15 cellular contexts compared by ENCODE assay signal in the genomic region with DNA sequence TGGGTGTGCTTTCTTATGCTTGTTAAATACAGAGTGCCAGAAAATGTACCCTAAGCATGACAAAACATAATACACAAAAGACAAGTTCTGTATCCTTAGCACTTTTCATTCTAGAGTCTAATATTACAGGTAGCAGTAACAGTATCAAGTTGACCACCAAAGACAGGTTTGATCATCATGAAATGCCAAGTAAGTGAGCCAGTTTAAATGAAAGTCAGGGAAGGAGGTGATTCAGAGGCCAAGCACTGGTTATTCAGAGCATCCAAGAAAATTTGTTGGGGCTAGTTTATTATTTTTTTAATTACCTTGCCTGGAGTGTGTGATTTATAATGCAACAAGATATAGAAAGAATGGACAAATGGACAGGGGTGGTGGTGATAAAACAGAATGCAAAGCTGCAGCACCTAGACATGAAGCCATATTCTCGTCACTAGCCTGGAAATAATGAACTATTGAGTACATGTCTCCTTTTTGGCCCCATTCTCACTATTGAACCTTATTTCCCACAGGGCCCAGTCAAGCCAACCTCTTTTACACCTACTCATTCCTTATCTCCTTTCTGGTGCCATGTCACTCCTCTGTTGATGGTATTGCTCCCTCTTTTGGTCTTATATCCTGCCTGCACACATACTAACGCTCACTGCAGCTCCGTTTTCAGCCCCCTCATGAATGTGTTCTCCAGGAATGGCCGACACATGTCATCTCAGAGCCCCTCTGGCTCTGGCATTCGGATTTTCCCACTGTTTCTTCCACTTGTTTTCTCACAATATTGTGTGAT.
"Had no signal": no experiment of that assay in that cellular context is flagged by ENCODE, and none has a peak within 500 bp of the region (broad histone marks: within the 10 kb centered on the region; RNA-seq: fewer than 3 reads in every experiment).

No MANE protein-coding gene starts in this region.

- H3K27me3 ChIP-seq: heart right ventricle, left lung, testis, upper lobe of right lung had no signal

- H3K27ac ChIP-seq: cardiac muscle cell, heart right ventricle, left lung, testis, upper lobe of right lung had no signal

- H3K4me3 Mint-ChIP-seq: activated CD4-positive, alpha-beta T cell treated with anti-CD3 and anti-CD28 coated beads for 36 hours; activated CD8-positive, alpha-beta T cell treated with anti-CD3 and anti-CD28 coated beads, Interleukin-2, amount 10 ng/mL, durations not matched to agents 7 days and 5 days; activated T-helper 1 cell treated with anti-CD3 and anti-CD28 coated beads, Interleukin-12 subunit alpha, Interleukin-12 subunit beta, Interleukin-2, Interleukin-4 antibody, amounts not matched to agents 30 ng/mL and 10 ng/mL and 1 ng/mL, durations not matched to agents 14 hours and 24 hours and 36 hours; nephron; stimulated activated naive CD8-positive, alpha-beta T cell treated with anti-CD3 and anti-CD28 coated beads, Interleukin-15, amount 100 ng/mL, for 72 hours; T-helper 2 cell treated with Interferon-gamma antibody and Interleukin-4, amounts not matched to agents 5 μg/mL and 100 μg/mL, for 36 hours had no signal

- H3K27ac Mint-ChIP-seq: activated CD4-positive, alpha-beta T cell treated with anti-CD3 and anti-CD28 coated beads for 36 hours; activated CD8-positive, alpha-beta T cell treated with anti-CD3 and anti-CD28 coated beads, Interleukin-2, amount 10 ng/mL, durations not matched to agents 7 days and 5 days; activated T-helper 1 cell treated with anti-CD3 and anti-CD28 coated beads, Interleukin-12 subunit alpha, Interleukin-12 subunit beta, Interleukin-2, Interleukin-4 antibody, amounts not matched to agents 30 ng/mL and 10 ng/mL and 1 ng/mL, durations not matched to agents 14 hours and 24 hours and 36 hours; nephron; T-helper 2 cell treated with Interferon-gamma antibody and Interleukin-4, amounts not matched to agents 5 μg/mL and 100 μg/mL, for 36 hours had no signal

- H3K4me1 ChIP-seq: heart right ventricle, left lung, testis, upper lobe of right lung had no signal

- H3K36me3 ChIP-seq: cardiac muscle cell, left lung, upper lobe of right lung had no signal

- H3K4me1 Mint-ChIP-seq: activated CD4-positive, alpha-beta T cell treated with anti-CD3 and anti-CD28 coated beads for 36 hours; stimulated activated naive CD8-positive, alpha-beta T cell treated with anti-CD3 and anti-CD28 coated beads, Interleukin-15, amount 100 ng/mL, for 72 hours had no signal

- H3K4me3 ChIP-seq: cardiac muscle cell, heart right ventricle, left lung, testis, upper lobe of right lung had no signal

- H3K9me3 Mint-ChIP-seq: activated T-helper 1 cell treated with anti-CD3 and anti-CD28 coated beads, Interleukin-12 subunit alpha, Interleukin-12 subunit beta, Interleukin-2, Interleukin-4 antibody, amounts not matched to agents 30 ng/mL and 10 ng/mL and 1 ng/mL, durations not matched to agents 14 hours and 24 hours and 36 hours; nephron; stimulated activated naive CD8-positive, alpha-beta T cell treated with anti-CD3 and anti-CD28 coated beads, Interleukin-15, amount 100 ng/mL, for 72 hours; T-helper 2 cell treated with Interferon-gamma antibody and Interleukin-4, amounts not matched to agents 5 μg/mL and 100 μg/mL, for 36 hours had no signal

- H3K9me3 ChIP-seq: heart right ventricle, left lung, testis, upper lobe of right lung had no signal

- H3K27me3 Mint-ChIP-seq: activated CD4-positive, alpha-beta T cell treated with anti-CD3 and anti-CD28 coated beads for 36 hours; stimulated activated naive CD8-positive, alpha-beta T cell treated with anti-CD3 and anti-CD28 coated beads, Interleukin-15, amount 100 ng/mL, for 72 hours had no signal

- ATAC-seq: activated CD4-positive, alpha-beta T cell treated with anti-CD3 and anti-CD28 coated beads for 36 hours; activated CD8-positive, alpha-beta T cell treated with anti-CD3 and anti-CD28 coated beads, Interleukin-2, amount 10 ng/mL, durations not matched to agents 7 days and 5 days; heart right ventricle; left lung; stimulated activated naive CD8-positive, alpha-beta T cell treated with anti-CD3 and anti-CD28 coated beads, Interleukin-15, amount 100 ng/mL, for 72 hours; upper lobe of right lung had no signal

- DNase-seq: activated CD4-positive, alpha-beta T cell treated with anti-CD3 and anti-CD28 coated beads for 36 hours; activated CD8-positive, alpha-beta T cell treated with anti-CD3 and anti-CD28 coated beads, Interleukin-2, amount 10 ng/mL, durations not matched to agents 7 days and 5 days; activated naive CD4-positive, alpha-beta T cell; heart right ventricle; islet precursor cell; left lung; mesenchymal stem cell; stimulated activated CD4-positive, alpha-beta T cell treated with anti-CD3 and anti-CD28 coated beads, Interleukin-4, amount 100 ng/mL, for 24 hours; stimulated activated naive CD8-positive, alpha-beta T cell treated with anti-CD3 and anti-CD28 coated beads, Interleukin-15, amount 100 ng/mL, for 72 hours; testis; upper lobe of right lung had no signal
